In genomic region chr10:129932996-129933395, GRCh38 we compare ENCODE assay signal across 13 cellular contexts. TPM values are rescaled to one million over a fixed set of nuclear protein-coding genes. Genes with fewer than 3 reads are reported as not detected.
A peak's percentile ranks its signal among the peaks of the same experiment; 100 is the strongest.
DNase-seq lines count a peak whose midpoint lies in the region; ATAC-seq and TF ChIP-seq lines count a peak whose summit lies in the region.
"Had no signal": no experiment of that assay in that cellular context is flagged by ENCODE, and none has a peak within 500 bp of the region (broad histone marks: within the 10 kb centered on the region; RNA-seq: fewer than 3 reads in every experiment).

No MANE protein-coding gene starts in this region.

- no peak overlapping the region for H3K4me3 Mint-ChIP-seq in activated naive CD8-positive, alpha-beta T cell treated with anti-CD3 and anti-CD28 coated beads, Interleukin-2, amount 10 ng/mL, durations not matched to agents 7 days and 5 days
- no peak overlapping the region for H3K4me3 Mint-ChIP-seq in activated naive CD8-positive, alpha-beta T cell treated with anti-CD3 and anti-CD28 coated beads, Interleukin-2, amount 50 U/mL, for 24 hours
- no peak overlapping the region for H3K4me3 Mint-ChIP-seq in neural progenitor cell
- H3K4me3 Mint-ChIP-seq: CD8-positive, alpha-beta memory T cell had no signal

- ATAC-seq in activated naive CD8-positive, alpha-beta T cell treated with anti-CD3 and anti-CD28 coated beads, Interleukin-2, amount 10 ng/mL, durations not matched to agents 7 days and 5 days (ENCODE audit: low read depth), result no peak
- ATAC-seq in activated naive CD8-positive, alpha-beta T cell treated with anti-CD3 and anti-CD28 coated beads, Interleukin-2, amount 50 U/mL, for 24 hours, result no peak
- ATAC-seq: HCT116 had no signal

- TF ChIP-seq CTCF in spleen (IDR thresholded peaks at IDR 0.05 in 8 of 11, conservative IDR thresholded peaks at IDR 0.05 in 3 of 11) (no peak), neural progenitor cell (IDR thresholded peaks at IDR 0.05) (no peak)

- intact Hi-C loops in spleen (cut with DNase I; ENCODE audit: low total_unique reads), result no loop called here

- H4K20me1 ChIP-seq in neural progenitor cell (ENCODE audit: low read depth), result no peaks in the 10 kb centered on the region
- H4K20me1 ChIP-seq: BLaER1 had no signal

- no peaks in the 10 kb centered on the region for H3K79me2 ChIP-seq in neural progenitor cell (ENCODE audit: low read depth)

- H3K9me3 Mint-ChIP-seq in activated naive CD8-positive, alpha-beta T cell treated with anti-CD3 and anti-CD28 coated beads, Interleukin-2, amount 10 ng/mL, durations not matched to agents 7 days and 5 days, result no peaks in the 10 kb centered on the region
- H3K9me3 Mint-ChIP-seq in activated naive CD8-positive, alpha-beta T cell treated with anti-CD3 and anti-CD28 coated beads, Interleukin-2, amount 50 U/mL, for 24 hours, result no peaks in the 10 kb centered on the region
- no peaks in the 10 kb centered on the region for H3K9me3 Mint-ChIP-seq in neural progenitor cell
- H3K9me3 Mint-ChIP-seq: CD8-positive, alpha-beta memory T cell had no signal

- WGBS in spleen, 5 donors, result 78 to 87% (median 85%) methylated on average over 18 of the region's 18 CpGs

- H2AFZ ChIP-seq in neural progenitor cell (replicated peaks), result no peak overlapping the region

- no peaks in the 10 kb centered on the region for H3F3A ChIP-seq in neural progenitor cell (ENCODE audit: low read depth)

- DNase-seq in activated naive CD8-positive, alpha-beta T cell treated with anti-CD3 and anti-CD28 coated beads, Interleukin-2, amount 10 ng/mL, durations not matched to agents 7 days and 5 days, result peak; percentile 3
- DNase-seq in activated naive CD8-positive, alpha-beta T cell treated with anti-CD3 and anti-CD28 coated beads, Interleukin-2, amount 50 U/mL, for 24 hours, result no peak
- DNase-seq in DMS79 treated with DMSO at 0.1 percent for 48 hours (lab: John Stamatoyannopoulos, UW) (peak; percentile 10), mesenteric fat pad (ENCODE audit: low spot score) (peak; percentile 71), spleen (peak; percentile 48), LoVo (ENCODE audit: low spot score) (no peak), neural progenitor cell (ENCODE audit: low spot score) (no peak)
- DNase-seq: 8988T; AML-193; CD8-positive, alpha-beta memory T cell had no signal

- no peak overlapping the region for H3K27ac Mint-ChIP-seq in activated naive CD8-positive, alpha-beta T cell treated with anti-CD3 and anti-CD28 coated beads, Interleukin-2, amount 10 ng/mL, durations not matched to agents 7 days and 5 days
- no peak overlapping the region for H3K27ac Mint-ChIP-seq in activated naive CD8-positive, alpha-beta T cell treated with anti-CD3 and anti-CD28 coated beads, Interleukin-2, amount 50 U/mL, for 24 hours
- no peak overlapping the region for H3K27ac Mint-ChIP-seq in neural progenitor cell
- H3K27ac Mint-ChIP-seq: CD8-positive, alpha-beta memory T cell had no signal

- TF ChIP-seq POLR2A in spleen (IDR thresholded peaks at IDR 0.05), result no peak

- no peaks in the 10 kb centered on the region for H3K4me1 Mint-ChIP-seq in activated naive CD8-positive, alpha-beta T cell treated with anti-CD3 and anti-CD28 coated beads, Interleukin-2, amount 10 ng/mL, durations not matched to agents 7 days and 5 days
- no peaks in the 10 kb centered on the region for H3K4me1 Mint-ChIP-seq in activated naive CD8-positive, alpha-beta T cell treated with anti-CD3 and anti-CD28 coated beads, Interleukin-2, amount 50 U/mL, for 24 hours
- peaks cover 14% of the 10 kb centered on the region for H3K4me1 Mint-ChIP-seq in neural progenitor cell
- H3K4me1 Mint-ChIP-seq: CD8-positive, alpha-beta memory T cell had no signal

- H3K9me3 ChIP-seq in spleen, result no peaks in the 10 kb centered on the region
- no peaks in the 10 kb centered on the region for H3K9me3 ChIP-seq in neural progenitor cell (ENCODE audit: low read depth)
- H3K9me3 ChIP-seq: BLaER1, Caco-2 had no signal

- H3K27ac ChIP-seq in spleen (no peak overlapping the region), neural progenitor cell (no peak overlapping the region)
- H3K27ac ChIP-seq: BLaER1 had no signal

- H3K9ac ChIP-seq in neural progenitor cell, result no peak overlapping the region
- H3K9ac ChIP-seq: BLaER1 had no signal

- POLR2A ChIA-PET in activated naive CD8-positive, alpha-beta T cell treated with anti-CD3 and anti-CD28 coated beads, Interleukin-2, amount 10 ng/mL, durations not matched to agents 7 days and 5 days (lab: Charles Lee), result no interaction called here

- no peaks in the 10 kb centered on the region for H3K36me3 ChIP-seq in spleen
- no peaks in the 10 kb centered on the region for H3K36me3 ChIP-seq in neural progenitor cell
- H3K36me3 ChIP-seq: BLaER1 had no signal

- H3K27me3 ChIP-seq in spleen (replicated peaks in 1 of 7) (peaks cover 0 to 24% (median 0%) of the 10 kb centered on the region in 7 donors), neural progenitor cell (no peaks in the 10 kb centered on the region)
- H3K27me3 ChIP-seq: BLaER1 had no signal

- H3K4me3 ChIP-seq in spleen, result no peak overlapping the region
- no peak overlapping the region for H3K4me3 ChIP-seq in neural progenitor cell
- H3K4me3 ChIP-seq: BLaER1 had no signal

- no peaks in the 10 kb centered on the region for H3K27me3 Mint-ChIP-seq in activated naive CD8-positive, alpha-beta T cell treated with anti-CD3 and anti-CD28 coated beads, Interleukin-2, amount 10 ng/mL, durations not matched to agents 7 days and 5 days
- H3K27me3 Mint-ChIP-seq in activated naive CD8-positive, alpha-beta T cell treated with anti-CD3 and anti-CD28 coated beads, Interleukin-2, amount 50 U/mL, for 24 hours, result no peaks in the 10 kb centered on the region
- peaks cover 4% of the 10 kb centered on the region for H3K27me3 Mint-ChIP-seq in neural progenitor cell (ENCODE audit: insufficient read depth, low read depth)

- H3K4me1 ChIP-seq in spleen, result no peaks in the 10 kb centered on the region
- no peaks in the 10 kb centered on the region for H3K4me1 ChIP-seq in neural progenitor cell
- H3K4me1 ChIP-seq: BLaER1, Caco-2 had no signal

- H3K36me3 Mint-ChIP-seq in activated naive CD8-positive, alpha-beta T cell treated with anti-CD3 and anti-CD28 coated beads, Interleukin-2, amount 10 ng/mL, durations not matched to agents 7 days and 5 days, result no peaks in the 10 kb centered on the region
- no peaks in the 10 kb centered on the region for H3K36me3 Mint-ChIP-seq in activated naive CD8-positive, alpha-beta T cell treated with anti-CD3 and anti-CD28 coated beads, Interleukin-2, amount 50 U/mL, for 24 hours (ENCODE audit: low read depth)
- no peaks in the 10 kb centered on the region for H3K36me3 Mint-ChIP-seq in neural progenitor cell
- H3K36me3 Mint-ChIP-seq: CD8-positive, alpha-beta memory T cell had no signal

- no peak overlapping the region for H3K4me2 ChIP-seq in neural progenitor cell
- H3K4me2 ChIP-seq: BLaER1 had no signal

RNA-seq across cellular contexts. Expression of gene EBF3, which starts 31.1 kb away (rescaled TPM):
- total RNA-seq in activated naive CD8-positive, alpha-beta T cell treated with anti-CD3 and anti-CD28 coated beads, Interleukin-2, amount 10 ng/mL, durations not matched to agents 7 days and 5 days, result not detected
- total RNA-seq in mesenteric fat pad (28.6 TPM), spleen (under 1 TPM in 1 of 7 donors, not detected in 6; 0.20 TPM), neural progenitor cell (ENCODE audit: low replicate concordance) (0.15 and 0.40 TPM in 2 replicates)
- under 1 TPM; 0.02 to 0.19 (median 0.08) TPM for polyA plus RNA-seq in spleen
- total RNA-seq: CD8-positive, alpha-beta memory T cell had no signal
- polyA plus RNA-seq: CD8-positive, alpha-beta memory T cell had no signal

Comparison
In these comparisons a context has a peak if more than half of its experiments do, and no peak if none do; other contexts are left out.
1. DNase-seq: peak in activated naive CD8-positive, alpha-beta T cell treated with anti-CD3 and anti-CD28 coated beads, Interleukin-2, amount 10 ng/mL, durations not matched to agents 7 days and 5 days (single experiment), DMS79 treated with DMSO at 0.1 percent for 48 hours (single experiment), mesenteric fat pad (single experiment) and spleen (single experiment); none in activated naive CD8-positive, alpha-beta T cell treated with anti-CD3 and anti-CD28 coated beads, Interleukin-2, amount 50 U/mL, for 24 hours (single experiment), LoVo (single experiment) and neural progenitor cell (single experiment).
2. RNA of gene EBF3, which starts 31.1 kb away (total RNA-seq): 28.6 TPM in mesenteric fat pad (single experiment); 0.15 to 0.40 TPM in neural progenitor cell, 0.20 TPM in spleen and not detected in activated naive CD8-positive, alpha-beta T cell treated with anti-CD3 and anti-CD28 coated beads, Interleukin-2, amount 10 ng/mL, durations not matched to agents 7 days and 5 days; every median in the first group is over 10 times any median in the second.